In the genomic region with DNA sequence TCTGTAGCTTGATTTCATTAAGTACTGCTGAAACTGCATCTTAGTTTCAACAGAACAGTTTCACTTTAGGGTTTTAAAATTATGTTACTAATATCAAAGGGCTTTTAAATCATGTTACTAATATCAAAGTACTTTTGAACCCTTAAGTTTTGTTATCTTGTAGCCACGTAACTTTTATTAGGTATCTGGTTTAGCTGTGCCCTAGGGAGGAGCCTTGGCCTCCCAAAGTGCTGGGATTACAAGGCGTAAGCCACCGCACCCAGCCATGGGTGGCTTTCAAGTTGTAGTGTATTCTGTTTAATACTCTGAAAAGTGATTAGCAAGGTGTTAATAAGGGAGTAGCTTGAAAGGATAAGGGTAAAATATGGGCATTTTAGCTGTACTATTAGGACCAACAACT, we compare ENCODE assay signal across 9 cellular contexts. TPM values are rescaled to one million over a fixed set of nuclear protein-coding genes. Genes with fewer than 3 reads are reported as not detected.
DNase-seq lines count a peak whose midpoint lies in the region; ATAC-seq and TF ChIP-seq lines count a peak whose summit lies in the region.
"Had no signal": no experiment of that assay in that cellular context is flagged by ENCODE, and none has a peak within 500 bp of the region (broad histone marks: within the 10 kb centered on the region; RNA-seq: fewer than 3 reads in every experiment).

No MANE protein-coding gene starts in this region.

- H3K18ac ChIP-seq in trophoblast cell (ENCODE audit: low read length): no peak overlapping the region

- H2BK5ac ChIP-seq in trophoblast cell (ENCODE audit: low read depth, low read length, poor library complexity): no peak overlapping the region

- DNase-seq in RWPE2 (ENCODE audit: low spot score) (no peak), erythroblast (lab: John Stamatoyannopoulos, UW) (peak; percentile 13 to 39), trophoblast cell (no peak), DMS79 (lab: John Stamatoyannopoulos, UW) (no peak), midbrain (lab: John Stamatoyannopoulos, UW) (no peak), NCI-H1105 (lab: John Stamatoyannopoulos, UW) (no peak)
- DNase-seq in activated effector memory CD4-positive, alpha-beta T cell treated with anti-CD3 and anti-CD28 coated beads, Interleukin-2, amount 50 U/mL, for 16 hours: no peak
- DNase-seq: NCI-H510A had no signal

- H3K36me3 ChIP-seq in ES-I3 (ENCODE audit: insufficient read depth, low read length): peaks cover 14% of the 10 kb centered on the region
- peaks cover 46% of the 10 kb centered on the region for H3K36me3 ChIP-seq in RWPE2 (ENCODE audit: low read depth)
- peaks cover 17 to 26% of the 10 kb centered on the region in 2 experiments for H3K36me3 ChIP-seq in trophoblast cell (ENCODE audit: control insufficient read depth in 1 of 2, insufficient read depth in 2 of 2, low read length in 2 of 2)

- H3K79me2 ChIP-seq in trophoblast cell (ENCODE audit: control insufficient read depth, insufficient read depth, low read length, poor library complexity): peaks cover 9% of the 10 kb centered on the region

- H2BK120ac ChIP-seq in trophoblast cell (ENCODE audit: insufficient read depth, low read length, poor library complexity): no peak overlapping the region

- no peak overlapping the region for H2AK5ac ChIP-seq in trophoblast cell (ENCODE audit: low read length)

- no peak for ATAC-seq in RWPE2 (ENCODE audit: low read depth)

- H3K23ac ChIP-seq in trophoblast cell (ENCODE audit: low read length): no peak overlapping the region

- H3K4me3 ChIP-seq in RWPE2 (ENCODE audit: severe bottlenecking) (peak overlapping the region; percentile 60), trophoblast cell (ENCODE audit: low read depth, low read length) (no peak overlapping the region)

- peaks cover 12% of the 10 kb centered on the region for H3K4me1 ChIP-seq in ES-I3 (ENCODE audit: insufficient read depth, low read length)
- peaks cover 13% of the 10 kb centered on the region for H3K4me1 ChIP-seq in RWPE2 (ENCODE audit: insufficient read depth, poor library complexity, severe bottlenecking)
- peaks cover 3 to 4% of the 10 kb centered on the region in 2 experiments for H3K4me1 ChIP-seq in trophoblast cell (ENCODE audit: control insufficient read depth in 1 of 2, insufficient read depth in 2 of 2, low read length in 2 of 2)

- no peak overlapping the region for H4K8ac ChIP-seq in trophoblast cell (ENCODE audit: low read depth, low read length)

- H2BK12ac ChIP-seq in trophoblast cell (ENCODE audit: low read length): no peak overlapping the region

- no peak overlapping the region for H3K4me2 ChIP-seq in trophoblast cell (ENCODE audit: low read length)

- H3K27me3 ChIP-seq in RWPE2 (ENCODE audit: insufficient read depth, poor library complexity, severe bottlenecking) (no peaks in the 10 kb centered on the region), trophoblast cell (ENCODE audit: insufficient read depth, low read length) (no peaks in the 10 kb centered on the region)

- no peak overlapping the region for H2AFZ ChIP-seq in trophoblast cell (ENCODE audit: insufficient read depth, low read length, poor library complexity)

- WGBS in trophoblast cell (ENCODE audit: extremely low coverage, insufficient coverage, insufficient read length): no CpG with 5 or more reads among the region's 3 CpGs

- no peak overlapping the region for H4K91ac ChIP-seq in trophoblast cell (ENCODE audit: low read depth, low read length)

- H3K9me3 ChIP-seq in ES-I3 (ENCODE audit: control insufficient read depth, insufficient read depth, low read length) (no peaks in the 10 kb centered on the region), RWPE2 (ENCODE audit: severe bottlenecking) (no peaks in the 10 kb centered on the region), trophoblast cell (ENCODE audit: insufficient read depth, low read depth, low read length) (no peaks in the 10 kb centered on the region)

- no peak for TF ChIP-seq CTCF in RWPE2 (IDR thresholded peaks at IDR 0.05; ENCODE audit: poor library complexity, severe bottlenecking)

- TF ChIP-seq POLR2A in erythroblast (IDR thresholded peaks at IDR 0.05; ENCODE audit: low read length): no peak

- peak overlapping the region; percentile 86 for H3K9ac ChIP-seq in ES-I3 (ENCODE audit: low read depth, low read length)
- no peak overlapping the region for H3K9ac ChIP-seq in trophoblast cell (ENCODE audit: low read length)

- no peak overlapping the region for H4K12ac ChIP-seq in trophoblast cell (ENCODE audit: low read depth, low read length)

- H3K27ac ChIP-seq in RWPE2 (ENCODE audit: poor library complexity, severe bottlenecking) (peak overlapping the region; percentile 88), trophoblast cell (ENCODE audit: low read depth, low read length) (no peak overlapping the region)

- H3K79me1 ChIP-seq in trophoblast cell (ENCODE audit: low read length): peaks cover 12% of the 10 kb centered on the region

- no peak overlapping the region for H3K14ac ChIP-seq in trophoblast cell (ENCODE audit: low read length)

- H3K4ac ChIP-seq in trophoblast cell (ENCODE audit: low read depth, low read length): peak overlapping the region; percentile 82

RNA-seq across cellular contexts. Expression of gene KDM4A, which starts 2.0 kb away (rescaled TPM):
- 20.5 and 21.9 TPM in 2 replicates for polyA plus RNA-seq in trophoblast cell (2013)

RNA-seq across cellular contexts. Expression of gene ST3GAL3, which starts 55.4 kb away (rescaled TPM):
- 3.6 and 4.8 TPM in 2 replicates for polyA plus RNA-seq in trophoblast cell (2013)

Comparison
In these comparisons a context has a peak if more than half of its experiments do, and no peak if none do; other contexts are left out.
1. DNase-seq: peak in erythroblast (2 of 2); none in RWPE2 (single experiment), trophoblast cell (0 of 2), DMS79 (single experiment), midbrain (single experiment), activated effector memory CD4-positive, alpha-beta T cell treated with anti-CD3 and anti-CD28 coated beads, Interleukin-2, amount 50 U/mL, for 16 hours (single experiment) and NCI-H1105 (single experiment).